In genomic region chr3:48500656-48501055, GRCh38 we compare ENCODE assay signal across 23 cellular contexts. TPM values are rescaled to one million over a fixed set of nuclear protein-coding genes. Genes with fewer than 3 reads are reported as not detected.
DNase-seq lines count a peak whose midpoint lies in the region; ATAC-seq and TF ChIP-seq lines count a peak whose summit lies in the region.
"Had no signal": no experiment of that assay in that cellular context is flagged by ENCODE, and none has a peak within 500 bp of the region (broad histone marks: within the 10 kb centered on the region; RNA-seq: fewer than 3 reads in every experiment).

No MANE protein-coding gene starts in this region.

- peaks cover 5% of the 10 kb centered on the region for H3K4me1 ChIP-seq in smooth muscle cell (ENCODE audit: low read depth)

- no peaks in the 10 kb centered on the region for H3K9me3 ChIP-seq in smooth muscle cell (replicated peaks; ENCODE audit: low read depth)
- H3K9me3 ChIP-seq: body of pancreas, esophagus muscularis mucosa, neutrophil, psoas muscle, upper lobe of left lung had no signal

- H3K9ac ChIP-seq in smooth muscle cell (ENCODE audit: low read depth): no peak overlapping the region

- no peaks in the 10 kb centered on the region for H3K9me3 Mint-ChIP-seq in activated CD8-positive, alpha-beta T cell treated with anti-CD3 and anti-CD28 coated beads, Interleukin-2, amount 10 ng/mL, durations not matched to agents 7 days and 5 days (ENCODE audit: insufficient read depth)
- H3K9me3 Mint-ChIP-seq: activated B cell treated with CpG ODN at 0.5 μM for 24 hours; activated CD4-positive, alpha-beta memory T cell treated with anti-CD3 and anti-CD28 coated beads for 36 hours had no signal

- peaks cover 32% of the 10 kb centered on the region for H3K36me3 Mint-ChIP-seq in activated CD8-positive, alpha-beta T cell treated with anti-CD3 and anti-CD28 coated beads, Interleukin-2, amount 10 ng/mL, durations not matched to agents 7 days and 5 days (ENCODE audit: low read depth)

- peaks cover 3% of the 10 kb centered on the region for H3F3A ChIP-seq in smooth muscle cell (ENCODE audit: low read depth)

- H3K27ac ChIP-seq in smooth muscle cell (ENCODE audit: low read depth): no peak overlapping the region
- H3K27ac ChIP-seq: body of pancreas, esophagus muscularis mucosa, neutrophil, psoas muscle, upper lobe of left lung had no signal

- H3K79me2 ChIP-seq in smooth muscle cell (ENCODE audit: low read depth): no peaks in the 10 kb centered on the region

- DNase-seq in AG20443 (ENCODE audit: low spot score) (peak; percentile 4), ELF-1 (ENCODE audit: low read depth, low spot score) (peak; percentile 21), iPS-NIHi11 (ENCODE audit: low spot score) (peak; percentile 3), SHP77 (lab: John Stamatoyannopoulos, UW) (no peak), smooth muscle cell (lab: John Stamatoyannopoulos, UW; ENCODE audit: unreplicated experiment) (no peak), midbrain (lab: John Stamatoyannopoulos, UW) (no peak)
- no peak for DNase-seq in activated CD8-positive, alpha-beta T cell treated with anti-CD3 and anti-CD28 coated beads, Interleukin-2, amount 10 ng/mL, durations not matched to agents 7 days and 5 days
- DNase-seq: activated B cell treated with CpG ODN at 0.5 μM for 24 hours; activated CD4-positive, alpha-beta memory T cell treated with anti-CD3 and anti-CD28 coated beads for 36 hours; activated gamma-delta T cell; body of pancreas; effector CD4-positive, alpha-beta T cell; mucosa of descending colon; NCI-H1092; NCI-H1930; NCI-H2227 treated with DMSO at 0.1 percent for 48 hours; NCI-H748 treated with DMSO at 0.1 percent for 48 hours; psoas muscle; upper lobe of left lung had no signal

- H3K27me3 Mint-ChIP-seq in activated CD8-positive, alpha-beta T cell treated with anti-CD3 and anti-CD28 coated beads, Interleukin-2, amount 10 ng/mL, durations not matched to agents 7 days and 5 days (ENCODE audit: low read depth): no peaks in the 10 kb centered on the region
- H3K27me3 Mint-ChIP-seq: activated B cell treated with CpG ODN at 0.5 μM for 24 hours; activated CD4-positive, alpha-beta memory T cell treated with anti-CD3 and anti-CD28 coated beads for 36 hours had no signal

- no peak overlapping the region for H3K4me3 ChIP-seq in smooth muscle cell
- H3K4me3 ChIP-seq: body of pancreas, esophagus muscularis mucosa, mucosa of descending colon, psoas muscle, upper lobe of left lung had no signal

- no peak overlapping the region for H3K4me3 Mint-ChIP-seq in activated CD8-positive, alpha-beta T cell treated with anti-CD3 and anti-CD28 coated beads, Interleukin-2, amount 10 ng/mL, durations not matched to agents 7 days and 5 days
- H3K4me3 Mint-ChIP-seq: activated B cell treated with CpG ODN at 0.5 μM for 24 hours; activated CD4-positive, alpha-beta memory T cell treated with anti-CD3 and anti-CD28 coated beads for 36 hours had no signal

- H3K27me3 ChIP-seq in smooth muscle cell (ENCODE audit: low read depth): no peaks in the 10 kb centered on the region
- H3K27me3 ChIP-seq: body of pancreas, upper lobe of left lung had no signal

- H4K20me1 ChIP-seq in smooth muscle cell (ENCODE audit: low read depth): peaks cover 5% of the 10 kb centered on the region

- ATAC-seq in activated CD8-positive, alpha-beta T cell treated with anti-CD3 and anti-CD28 coated beads, Interleukin-2, amount 10 ng/mL, durations not matched to agents 7 days and 5 days: no peak
- no peak for ATAC-seq in GM18907 (IDR thresholded peaks at IDR 0.05; ENCODE audit: unreplicated experiment)
- ATAC-seq: body of pancreas, HepG2, mucosa of descending colon, psoas muscle had no signal

- WGBS in smooth muscle cell (ENCODE audit: low lambda C conversion rate): 98% methylated on average over 5 of the region's 5 CpGs

- H3K4me2 ChIP-seq in smooth muscle cell: no peak overlapping the region

- POLR2A ChIA-PET in activated CD8-positive, alpha-beta T cell treated with anti-CD3 and anti-CD28 coated beads, Interleukin-2, amount 10 ng/mL, durations not matched to agents 7 days and 5 days (lab: Charles Lee): interaction anchor here (0.7 to 1.8 kb wide), 3 partner anchors 28 to 36 kb away, joined by 3 to 5 read pairs (median 4); no protein-coding TSS in a partner anchor

- no peak overlapping the region for H2AFZ ChIP-seq in smooth muscle cell (ENCODE audit: low read depth)

- no peak for TF ChIP-seq CTCF in smooth muscle cell (IDR thresholded peaks at IDR 0.05; ENCODE audit: borderline replicate concordance, insufficient read depth, poor library complexity, severe bottlenecking)

- peaks cover 45% of the 10 kb centered on the region for H3K4me1 Mint-ChIP-seq in activated CD8-positive, alpha-beta T cell treated with anti-CD3 and anti-CD28 coated beads, Interleukin-2, amount 10 ng/mL, durations not matched to agents 7 days and 5 days (ENCODE audit: low read depth)

- no peaks in the 10 kb centered on the region for H3K36me3 ChIP-seq in smooth muscle cell (ENCODE audit: low read depth)

- peak overlapping the region; percentile 27 for H3K27ac Mint-ChIP-seq in activated CD8-positive, alpha-beta T cell treated with anti-CD3 and anti-CD28 coated beads, Interleukin-2, amount 10 ng/mL, durations not matched to agents 7 days and 5 days
- H3K27ac Mint-ChIP-seq: activated B cell treated with CpG ODN at 0.5 μM for 24 hours; activated CD4-positive, alpha-beta memory T cell treated with anti-CD3 and anti-CD28 coated beads for 36 hours had no signal

- CTCF ChIA-PET in activated CD8-positive, alpha-beta T cell treated with anti-CD3 and anti-CD28 coated beads, Interleukin-2, amount 10 ng/mL, durations not matched to agents 7 days and 5 days (lab: Charles Lee): interaction anchor here (1.8 kb wide), 1 partner anchor 65 kb away, joined by 7 read pairs; no protein-coding TSS in a partner anchor

RNA-seq across cellular contexts. Expression of gene SHISA5, which starts 3.3 kb away (rescaled TPM):
- total RNA-seq in activated CD8-positive, alpha-beta T cell treated with anti-CD3 and anti-CD28 coated beads, Interleukin-2, amount 10 ng/mL, durations not matched to agents 7 days and 5 days: 100 to 1,000 TPM; 195 to 201 TPM
- 111 and 124 TPM in 2 replicates for total RNA-seq in smooth muscle cell
- 297 and 333 TPM in 2 replicates for polyA plus RNA-seq in smooth muscle cell

RNA-seq across cellular contexts. Expression of gene ATRIP, which starts 54.1 kb away (rescaled TPM):
- total RNA-seq in activated CD8-positive, alpha-beta T cell treated with anti-CD3 and anti-CD28 coated beads, Interleukin-2, amount 10 ng/mL, durations not matched to agents 7 days and 5 days: 10 to 100 TPM; 18.8 to 20.3 TPM
- total RNA-seq in smooth muscle cell: 4.0 and 5.5 TPM in 2 replicates
- polyA plus RNA-seq in smooth muscle cell: 5.7 and 7.3 TPM in 2 replicates

RNA-seq across cellular contexts. Expression of gene PFKFB4, which starts 55.9 kb away (rescaled TPM):
- total RNA-seq in activated CD8-positive, alpha-beta T cell treated with anti-CD3 and anti-CD28 coated beads, Interleukin-2, amount 10 ng/mL, durations not matched to agents 7 days and 5 days: 10 to 100 TPM; 42.8 to 49.1 TPM
- 41.4 and 48.8 TPM in 2 replicates for total RNA-seq in smooth muscle cell
- 37.4 and 47.7 TPM in 2 replicates for polyA plus RNA-seq in smooth muscle cell

Comparison
In these comparisons a context has a peak if more than half of its experiments do, and no peak if none do; other contexts are left out.
1. DNase-seq: peak in AG20443 (single experiment), ELF-1 (single experiment) and iPS-NIHi11 (single experiment); none in activated CD8-positive, alpha-beta T cell treated with anti-CD3 and anti-CD28 coated beads, Interleukin-2, amount 10 ng/mL, durations not matched to agents 7 days and 5 days (single experiment), SHP77 (0 of 2), smooth muscle cell (single experiment) and midbrain (single experiment).